ENCODE assay signal across 8 cellular contexts in the genomic region with DNA sequence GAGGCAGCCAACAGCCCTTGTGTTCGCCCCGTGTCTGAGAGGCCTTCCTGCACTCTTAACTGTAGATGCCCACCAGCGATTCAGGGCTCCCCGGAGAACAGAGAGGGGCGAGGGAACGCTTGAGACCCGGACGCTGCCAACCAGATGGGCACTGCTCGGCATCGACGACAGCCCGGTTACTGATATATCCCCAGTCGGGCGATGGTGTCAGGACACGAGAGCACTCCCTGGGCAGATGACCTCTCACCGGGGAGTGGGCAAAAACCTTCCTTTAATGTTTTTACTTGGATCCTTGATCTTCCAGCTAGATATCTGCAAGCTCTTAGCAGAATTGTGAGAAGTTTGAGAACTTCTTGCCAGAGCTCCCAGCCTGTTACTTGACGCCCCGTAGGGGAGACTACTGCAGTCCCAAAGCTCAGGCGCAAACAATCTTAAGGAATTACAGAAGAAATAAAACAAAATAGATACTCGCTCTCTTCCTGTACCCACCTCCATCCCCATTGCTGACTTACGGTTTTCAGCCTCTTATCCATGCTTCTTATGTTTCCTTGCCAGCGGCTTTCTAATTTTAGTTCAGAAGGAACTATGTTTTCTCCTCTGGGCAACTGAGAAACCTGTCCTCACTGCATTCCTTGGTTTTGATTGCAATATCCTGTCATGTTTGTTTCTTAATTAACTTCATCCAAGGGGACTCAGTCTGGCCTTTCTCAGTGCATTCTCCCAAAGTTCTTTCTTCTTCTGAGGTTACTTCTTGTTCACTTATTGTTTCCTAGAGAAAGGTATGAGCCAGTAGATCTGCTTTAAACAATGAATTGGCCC. TPM values are rescaled to one million over a fixed set of nuclear protein-coding genes. Genes with fewer than 3 reads are reported as not detected.
DNase-seq lines count a peak whose midpoint lies in the region; ATAC-seq and TF ChIP-seq lines count a peak whose summit lies in the region.

No MANE protein-coding gene starts in this region.

- H3K27ac ChIP-seq in layer of hippocampus (ENCODE audit: low read depth, low read length): peak overlapping the region; percentile 100
- peak overlapping the region; percentile 97 for H3K27ac ChIP-seq in thoracic aorta

- H3K9me3 ChIP-seq in thoracic aorta: no peaks in the 10 kb centered on the region

- H3K27me3 ChIP-seq in layer of hippocampus (ENCODE audit: control insufficient read depth, insufficient read depth, low read length) (no peaks in the 10 kb centered on the region), thoracic aorta (replicated peaks; ENCODE audit: insufficient read depth) (no peaks in the 10 kb centered on the region)

- no peaks in the 10 kb centered on the region for H3K36me3 ChIP-seq in thoracic aorta

- ATAC-seq in thoracic aorta (ENCODE audit: insufficient number of reproducible peaks, low FRiP score, low read depth) (no peak), HG02623 (IDR thresholded peaks at IDR 0.05; ENCODE audit: unreplicated experiment) (no peak), GM19023 (IDR thresholded peaks at IDR 0.05; ENCODE audit: unreplicated experiment) (no peak)

- H3K4me1 ChIP-seq in thoracic aorta (ENCODE audit: control insufficient read depth in 1 of 2, low read depth in 2 of 2): peaks cover 31 to 58% of the 10 kb centered on the region in 2 donors

- no peak for DNase-seq in AG09309 (ENCODE audit: low read depth)
- no peak for DNase-seq in HFF-Myc (ENCODE audit: extremely low read depth, low read depth)
- peak; percentile 21 for DNase-seq in amniotic epithelial cell (ENCODE audit: low read depth)
- no peak for DNase-seq in thoracic aorta (ENCODE audit: low spot score)
- DNase-seq in NK-92 (lab: John Stamatoyannopoulos, UW; ENCODE audit: unreplicated experiment): no peak

- no peak for TF ChIP-seq CTCF in AG09309 (IDR thresholded peaks at IDR 0.05; ENCODE audit: control insufficient read depth, insufficient read depth, low read depth, low read length, missing control alignments)
- no peak for TF ChIP-seq CTCF in HFF-Myc (IDR thresholded peaks at IDR 0.05; ENCODE audit: low read depth, low read length, missing control alignments)
- TF ChIP-seq CTCF in thoracic aorta (IDR thresholded peaks at IDR 0.05): no peak

- H3K4me3 ChIP-seq in AG09309 (ENCODE audit: control insufficient read depth, low read depth, low read length) (peak overlapping the region; percentile 85), HFF-Myc (replicated peaks; ENCODE audit: low read depth, low read length) (peak overlapping the region; percentile 88), thoracic aorta (peak overlapping the region; percentile 87)

RNA-seq across cellular contexts. Expression of a gene that starts 0.8 kb away (rescaled TPM):
- total RNA-seq in thoracic aorta: 10 to 100 TPM in 1 of 2 donors, 1 to 10 TPM in 1; 6.4 to 10.9 TPM

RNA-seq across cellular contexts. Expression of a gene that starts 44.5 kb away (rescaled TPM):
- total RNA-seq in thoracic aorta: 10 to 100 TPM; 16.9 to 28.9 TPM

RNA-seq across cellular contexts. Expression of a gene that starts 45.9 kb away (rescaled TPM):
- not detected for total RNA-seq in thoracic aorta

RNA-seq across cellular contexts. Expression of a gene that starts 55.8 kb away (rescaled TPM):
- 10 to 100 TPM; 22.9 to 29.3 TPM for total RNA-seq in thoracic aorta
